ENCODE assay signal across 8 cellular contexts in genomic region chr15:49412821-49413220, GRCh38. TPM values are rescaled to one million over a fixed set of nuclear protein-coding genes. Genes with fewer than 3 reads are reported as not detected.
"Had no signal": no experiment of that assay in that cellular context is flagged by ENCODE, and none has a peak within 500 bp of the region (broad histone marks: within the 10 kb centered on the region; RNA-seq: fewer than 3 reads in every experiment).

No MANE protein-coding gene starts in this region.

- DNase-seq: GM23248, GOT3, H7, HFFc6 had no signal

- H3K36me3 ChIP-seq: HAP-1 had no signal

- H3K4me1 ChIP-seq: HAP-1 had no signal

- H3K27ac ChIP-seq: GM23248, HL-60 had no signal

- ATAC-seq: HCT116 had no signal

- H2AFZ ChIP-seq: GM23248 had no signal

- H3K9me3 ChIP-seq: HAP-1 had no signal

- H3K4me3 ChIP-seq: GM23248, HAP-1 had no signal

- H3K9ac ChIP-seq: GM23248 had no signal

RNA-seq across cellular contexts. Expression of gene FGF7, which starts 10.2 kb away (rescaled TPM):
- total RNA-seq: H7 had no signal
- polyA plus RNA-seq: IgD-negative memory B cell had no signal
